In the genomic region with DNA sequence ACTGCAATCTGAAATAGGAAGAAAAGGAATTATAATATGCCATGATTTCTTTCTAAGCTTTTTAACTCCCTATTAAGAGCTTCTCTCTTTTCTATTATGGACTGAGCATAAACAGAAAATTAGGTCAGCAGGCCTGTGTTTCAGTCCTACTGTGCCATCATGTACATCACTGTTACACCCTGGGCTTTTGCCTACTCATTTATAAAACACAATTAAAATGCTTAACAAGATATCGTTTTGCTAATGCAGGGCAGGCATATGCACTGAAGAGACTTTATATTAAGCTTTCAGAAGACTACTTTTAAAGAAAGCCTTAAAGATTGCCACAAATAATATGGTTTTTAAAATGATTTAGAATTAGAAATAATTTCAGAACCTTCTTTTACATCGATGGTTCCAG, we compare ENCODE assay signal across 8 cellular contexts. TPM values are rescaled to one million over a fixed set of nuclear protein-coding genes. Genes with fewer than 3 reads are reported as not detected.
DNase-seq lines count a peak whose midpoint lies in the region; FAIRE-seq and TF ChIP-seq lines count a peak whose summit lies in the region.

No MANE protein-coding gene starts in this region.

- peak overlapping the region; percentile 45 for H3K4me3 ChIP-seq in iPS-20b (ENCODE audit: low read length)
- H3K4me3 ChIP-seq in stomach: peak overlapping the region in 3 of 4 donors; percentile 68 to 84 (median 79)

- peaks cover 2% of the 10 kb centered on the region; the same call in 1 of the 2 replicates for H3K4me1 ChIP-seq in iPS-20b (ENCODE audit: insufficient read depth, low read length)
- peaks cover 7 to 22% (median 15%) of the 10 kb centered on the region in 4 donors for H3K4me1 ChIP-seq in stomach

- no peaks in the 10 kb centered on the region for H3K9me3 ChIP-seq in iPS-20b (ENCODE audit: insufficient read depth, low read depth, low read length)
- H3K9me3 ChIP-seq in stomach: no peaks in the 10 kb centered on the region

- peaks cover 8% of the 10 kb centered on the region for H3K36me3 Mint-ChIP-seq in activated CD4-positive, alpha-beta T cell treated with anti-CD3 and anti-CD28 coated beads, Interleukin-2, amount 10 ng/mL, durations not matched to agents 24 days and 14 days (ENCODE audit: low read depth)
- H3K36me3 Mint-ChIP-seq in activated T-helper 1 cell treated with anti-CD3 and anti-CD28 coated beads, Interleukin-12 subunit alpha, Interleukin-12 subunit beta, Interleukin-2, Interleukin-4 antibody, amounts not matched to agents 30 ng/mL and 10 ng/mL and 1 ng/mL, durations not matched to agents 14 hours and 24 hours and 36 hours (ENCODE audit: low read depth): peaks cover 4% of the 10 kb centered on the region

- H3K4me3 Mint-ChIP-seq in activated CD4-positive, alpha-beta T cell treated with anti-CD3 and anti-CD28 coated beads, Interleukin-2, amount 10 ng/mL, durations not matched to agents 24 days and 14 days: peak overlapping the region; percentile 94
- H3K4me3 Mint-ChIP-seq in activated T-helper 1 cell treated with anti-CD3 and anti-CD28 coated beads, Interleukin-12 subunit alpha, Interleukin-12 subunit beta, Interleukin-2, Interleukin-4 antibody, amounts not matched to agents 30 ng/mL and 10 ng/mL and 1 ng/mL, durations not matched to agents 14 hours and 24 hours and 36 hours: peak overlapping the region; percentile 94

- intact Hi-C loops in activated CD4-positive, alpha-beta T cell treated with anti-CD3 and anti-CD28 coated beads, Interleukin-2, amount 10 ng/mL, durations not matched to agents 24 days and 14 days (cut with micrococcal nuclease): loop anchor here (1.0 to 2.0 kb wide), 6 partner anchors 15 to 200 kb away; a partner anchor contains a TSS
- intact Hi-C loops in activated T-helper 1 cell treated with anti-CD3 and anti-CD28 coated beads, Interleukin-12 subunit alpha, Interleukin-12 subunit beta, Interleukin-2, Interleukin-4 antibody, amounts not matched to agents 30 ng/mL and 10 ng/mL and 1 ng/mL, durations not matched to agents 14 hours and 24 hours and 36 hours (cut with micrococcal nuclease): loop anchor here (1.0 to 5.0 kb wide), 13 partner anchors 15 to 909 kb away; partner anchors contain the start of genes BBS7, BLTP1 and CCNA2
- intact Hi-C loops in stomach (cut with DNase I; ENCODE audit: low total_unique reads): no loop called here

- TF ChIP-seq EP300 in stomach (IDR thresholded peaks at IDR 0.05): no peak

- no peak for FAIRE-seq in frontal cortex (lab: Jason Lieb, UNC)

- H3K36me3 ChIP-seq in iPS-20b (ENCODE audit: insufficient read depth, low read depth, low read length) (no peaks in the 10 kb centered on the region), stomach (no peaks in the 10 kb centered on the region)

- no peak overlapping the region for H3K27ac ChIP-seq in iPS-20b (ENCODE audit: low read length)
- H3K27ac ChIP-seq in stomach: peak overlapping the region in 4 of 5 donors; percentile 51 to 93 (median 88)

- H3K27ac Mint-ChIP-seq in activated CD4-positive, alpha-beta T cell treated with anti-CD3 and anti-CD28 coated beads, Interleukin-2, amount 10 ng/mL, durations not matched to agents 24 days and 14 days: no peak overlapping the region
- no peak overlapping the region for H3K27ac Mint-ChIP-seq in activated T-helper 1 cell treated with anti-CD3 and anti-CD28 coated beads, Interleukin-12 subunit alpha, Interleukin-12 subunit beta, Interleukin-2, Interleukin-4 antibody, amounts not matched to agents 30 ng/mL and 10 ng/mL and 1 ng/mL, durations not matched to agents 14 hours and 24 hours and 36 hours

- no peaks in the 10 kb centered on the region for H3K27me3 ChIP-seq in iPS-20b (ENCODE audit: insufficient read depth, low read length)
- no peaks in the 10 kb centered on the region for H3K27me3 ChIP-seq in stomach

- H3K9me3 Mint-ChIP-seq in activated CD4-positive, alpha-beta T cell treated with anti-CD3 and anti-CD28 coated beads, Interleukin-2, amount 10 ng/mL, durations not matched to agents 24 days and 14 days: no peaks in the 10 kb centered on the region
- no peaks in the 10 kb centered on the region for H3K9me3 Mint-ChIP-seq in activated T-helper 1 cell treated with anti-CD3 and anti-CD28 coated beads, Interleukin-12 subunit alpha, Interleukin-12 subunit beta, Interleukin-2, Interleukin-4 antibody, amounts not matched to agents 30 ng/mL and 10 ng/mL and 1 ng/mL, durations not matched to agents 14 hours and 24 hours and 36 hours

- DNase-seq in activated CD4-positive, alpha-beta T cell treated with anti-CD3 and anti-CD28 coated beads, Interleukin-2, amount 10 ng/mL, durations not matched to agents 24 days and 14 days: no peak
- DNase-seq in activated CD4-positive, alpha-beta T cell treated with anti-CD3 and anti-CD28 coated beads for 4 hours: no peak
- no peak for DNase-seq in activated T-helper 1 cell treated with anti-CD3 and anti-CD28 coated beads, Interleukin-12 subunit alpha, Interleukin-12 subunit beta, Interleukin-2, Interleukin-4 antibody, amounts not matched to agents 30 ng/mL and 10 ng/mL and 1 ng/mL, durations not matched to agents 14 hours and 24 hours and 36 hours (ENCODE audit: low spot score)
- DNase-seq in stomach: no peak
- DNase-seq in GM20000 (ENCODE audit: low spot score): no peak
- no peak for DNase-seq in epidermal melanocyte (ENCODE audit: insufficient read length, low spot score)
- no peak for DNase-seq in frontal cortex (ENCODE audit: low spot score in 2 of 2)

- WGBS in stomach, 5 donors: 59 to 70% (median 65%) methylated on average over 2 of the region's 2 CpGs

- H3K4me1 Mint-ChIP-seq in activated CD4-positive, alpha-beta T cell treated with anti-CD3 and anti-CD28 coated beads, Interleukin-2, amount 10 ng/mL, durations not matched to agents 24 days and 14 days: peaks cover 24% of the 10 kb centered on the region
- H3K4me1 Mint-ChIP-seq in activated T-helper 1 cell treated with anti-CD3 and anti-CD28 coated beads, Interleukin-12 subunit alpha, Interleukin-12 subunit beta, Interleukin-2, Interleukin-4 antibody, amounts not matched to agents 30 ng/mL and 10 ng/mL and 1 ng/mL, durations not matched to agents 14 hours and 24 hours and 36 hours (ENCODE audit: low read depth): peaks cover 37% of the 10 kb centered on the region

- TF ChIP-seq CTCF in stomach (IDR thresholded peaks at IDR 0.05): no peak
- TF ChIP-seq CTCF in GM20000 (IDR thresholded peaks at IDR 0.05; ENCODE audit: extremely low read depth, missing control alignments): no peak

- H3K9ac ChIP-seq in iPS-20b (ENCODE audit: low read depth, low read length): peak overlapping the region; percentile 22; the same call in 1 of the 2 replicates

- TF ChIP-seq POLR2A in stomach (IDR thresholded peaks at IDR 0.05): no peak

- no peaks in the 10 kb centered on the region for H3K27me3 Mint-ChIP-seq in activated CD4-positive, alpha-beta T cell treated with anti-CD3 and anti-CD28 coated beads, Interleukin-2, amount 10 ng/mL, durations not matched to agents 24 days and 14 days
- no peaks in the 10 kb centered on the region for H3K27me3 Mint-ChIP-seq in activated T-helper 1 cell treated with anti-CD3 and anti-CD28 coated beads, Interleukin-12 subunit alpha, Interleukin-12 subunit beta, Interleukin-2, Interleukin-4 antibody, amounts not matched to agents 30 ng/mL and 10 ng/mL and 1 ng/mL, durations not matched to agents 14 hours and 24 hours and 36 hours (ENCODE audit: insufficient read depth)

RNA-seq across cellular contexts. Expression of gene BBS12, which starts 0.8 kb away (rescaled TPM):
- 3.8 and 4.7 TPM in 2 replicates for total RNA-seq in activated CD4-positive, alpha-beta T cell treated with anti-CD3 and anti-CD28 coated beads, Interleukin-2, amount 10 ng/mL, durations not matched to agents 24 days and 14 days
- total RNA-seq in activated T-helper 1 cell treated with anti-CD3 and anti-CD28 coated beads, Interleukin-12 subunit alpha, Interleukin-12 subunit beta, Interleukin-2, Interleukin-4 antibody, amounts not matched to agents 30 ng/mL and 10 ng/mL and 1 ng/mL, durations not matched to agents 14 hours and 24 hours and 36 hours: 4.4 and 6.2 TPM in 2 replicates
- 1 to 10 TPM in 4 of 5 donors, under 1 TPM in 1; 0.87 to 4.5 (median 1.4) TPM for total RNA-seq in stomach
- polyA plus RNA-seq in stomach: 1 to 10 TPM; 1.1 to 1.7 (median 1.2) TPM
- 16.3 TPM for total RNA-seq in frontal cortex
